Comparison of ENCODE assay signal across 18 cellular contexts in genomic region chr17:2061441-2061797, GRCh38. TPM values are rescaled to one million over a fixed set of nuclear protein-coding genes. Genes with fewer than 3 reads are reported as not detected.
DNase-seq lines count a peak whose midpoint lies in the region; ATAC-seq, FAIRE-seq and TF ChIP-seq lines count a peak whose summit lies in the region.
"Had no signal": no experiment of that assay in that cellular context is flagged by ENCODE, and none has a peak within 500 bp of the region (broad histone marks: within the 10 kb centered on the region; RNA-seq: fewer than 3 reads in every experiment).

No MANE protein-coding gene starts in this region.

- no peak for TF ChIP-seq EP300 in sigmoid colon (IDR thresholded peaks at IDR 0.05)

- POLR2A ChIA-PET in A673 (lab: Charles Lee; ENCODE audit: low non-redundant PET), result no interaction called here

- TF ChIP-seq CTCF in A673 (conservative IDR thresholded peaks at IDR 0.05; ENCODE audit: low read depth, low read length), result no peak
- no peak for TF ChIP-seq CTCF in adrenal gland (IDR thresholded peaks at IDR 0.05)
- TF ChIP-seq CTCF in right atrium auricular region (IDR thresholded peaks at IDR 0.05), result no peak
- no peak for TF ChIP-seq CTCF in sigmoid colon (IDR thresholded peaks at IDR 0.05)

- CTCF ChIA-PET in A673 (lab: Charles Lee), result interaction anchor here (0.8 kb wide), 1 partner anchor 174 kb away, joined by 3 read pairs; no protein-coding TSS in a partner anchor

- WGBS in adrenal gland, 4 donors, result 77 to 97% (median 85%) methylated on average over 8 to 15 of the region's 15 CpGs
- 82 to 84% methylated on average over 15 of the region's 15 CpGs for WGBS in sigmoid colon, 2 donors

- H3K27ac ChIP-seq in A673 (ENCODE audit: low read depth, low read length, poor library complexity, severe bottlenecking) (peak overlapping the region; percentile 62), adrenal gland (peak overlapping the region in 4 of 5 donors; percentile 35 to 88 (median 64)), right atrium auricular region (peak overlapping the region; percentile 75 to 85), sigmoid colon (peak overlapping the region; percentile 88 to 92 (median 91))

- DNase-seq in A673 (ENCODE audit: low spot score), result no peak
- DNase-seq in adrenal gland, result peak in 1 of 7 donors; percentile 54
- no peak for DNase-seq in right atrium auricular region (ENCODE audit: low spot score)
- DNase-seq in sigmoid colon, result no peak
- no peak for DNase-seq in frontal cortex (ENCODE audit: low spot score in 2 of 2)
- DNase-seq in NAMALWA (ENCODE audit: low spot score), result no peak
- no peak for DNase-seq in middle frontal gyrus (ENCODE audit: extremely low spot score, low spot score)
- DNase-seq: activated CD4-positive, alpha-beta T cell treated with anti-CD3 and anti-CD28 coated beads, Interleukin-2, amount 50 U/mL, for 48 hours; DMS 273 treated with DMSO at 0.1 percent for 48 hours; endodermal cell; kidney glomerular epithelial cell; NCI-H2029 treated with DMSO at 0.1 percent for 48 hours; SHP77; stimulated activated naive CD8-positive, alpha-beta T cell treated with anti-CD3 and anti-CD28 coated beads, Interleukin-15, amount 100 ng/mL, for 72 hours; T-helper 9 cell had no signal

- ATAC-seq in GM19467 (IDR thresholded peaks at IDR 0.05; ENCODE audit: unreplicated experiment), result no peak
- ATAC-seq: body of pancreas; stimulated activated naive CD8-positive, alpha-beta T cell treated with anti-CD3 and anti-CD28 coated beads, Interleukin-15, amount 100 ng/mL, for 72 hours had no signal

- BruUV-seq in A673 (replicated peaks; lab: Mats Ljungman, UMichigan), result no TSS peak

- H3K4me3 ChIP-seq in A673 (ENCODE audit: low read depth, low read length, poor library complexity, severe bottlenecking) (no peak overlapping the region), adrenal gland (no peak overlapping the region), right atrium auricular region (no peak overlapping the region), sigmoid colon (no peak overlapping the region)
- H3K4me3 ChIP-seq: body of pancreas, skin epidermis had no signal

- intact Hi-C loops in A673 (cut with micrococcal nuclease; ENCODE audit: unreplicated experiment), result no loop called here
- intact Hi-C loops in adrenal gland (cut with DNase I), result no loop called here
- intact Hi-C loops in sigmoid colon (cut with DNase I), result no loop called here

- H3K4me1 ChIP-seq in A673 (ENCODE audit: insufficient read depth, low read length, poor library complexity, severe bottlenecking), result peaks cover 17% of the 10 kb centered on the region
- H3K4me1 ChIP-seq in adrenal gland (replicated peaks in 1 of 2), result peaks cover 0 to 23% of the 10 kb centered on the region in 2 donors
- peaks cover 0 to 97% of the 10 kb centered on the region in 2 donors for H3K4me1 ChIP-seq in right atrium auricular region
- H3K4me1 ChIP-seq in sigmoid colon, result peaks cover 0 to 90% (median 89%) of the 10 kb centered on the region in 4 donors

- no peaks in the 10 kb centered on the region for H3K9me3 ChIP-seq in A673 (ENCODE audit: low read depth, low read length, poor library complexity, severe bottlenecking)
- no peaks in the 10 kb centered on the region for H3K9me3 ChIP-seq in adrenal gland (replicated peaks in 1 of 3)
- H3K9me3 ChIP-seq in right atrium auricular region, result no peaks in the 10 kb centered on the region
- no peaks in the 10 kb centered on the region for H3K9me3 ChIP-seq in sigmoid colon
- H3K9me3 ChIP-seq: body of pancreas had no signal

- no peak for TF ChIP-seq POLR2A in adrenal gland (IDR thresholded peaks at IDR 0.05)
- no peak for TF ChIP-seq POLR2A in sigmoid colon (IDR thresholded peaks at IDR 0.05)

- no peaks in the 10 kb centered on the region for H3K27me3 ChIP-seq in A673 (replicated peaks; ENCODE audit: insufficient read depth, low read depth, low read length, poor library complexity)
- H3K27me3 ChIP-seq in adrenal gland, result no peaks in the 10 kb centered on the region
- H3K27me3 ChIP-seq in right atrium auricular region, result peaks cover 0 to 5% of the 10 kb centered on the region in 2 donors
- H3K27me3 ChIP-seq in sigmoid colon, result peaks cover 0 to 13% (median 0%) of the 10 kb centered on the region in 3 donors

- no peak for FAIRE-seq in frontal cortex (lab: Jason Lieb, UNC)

- H3K36me3 ChIP-seq in A673 (ENCODE audit: insufficient read depth, low read length, poor library complexity, severe bottlenecking), result peaks cover 16% of the 10 kb centered on the region
- H3K36me3 ChIP-seq in adrenal gland (replicated peaks in 1 of 2), result peaks cover 0 to 14% of the 10 kb centered on the region in 2 donors
- peaks cover 24% of the 10 kb centered on the region for H3K36me3 ChIP-seq in right atrium auricular region
- H3K36me3 ChIP-seq in sigmoid colon, result peaks cover 0 to 46% (median 0%) of the 10 kb centered on the region in 4 donors

RNA-seq across cellular contexts. Expression of gene HIC1, which starts 6.5 kb away (rescaled TPM):
- total RNA-seq in A673 (2021), result 0.84 and 1.5 TPM in 2 replicates
- 10 to 100 TPM in 7 of 8 donors, 1 to 10 TPM in 1; 9.8 to 61.8 (median 31.5) TPM for total RNA-seq in adrenal gland
- polyA plus RNA-seq in adrenal gland, result 10 to 100 TPM in 1 of 3 donors, 1 to 10 TPM in 1, under 1 TPM in 1; 0.92 to 16.7 (median 7.7) TPM
- total RNA-seq in right atrium auricular region, result 10 to 100 TPM; 15.5 to 18.0 TPM
- 10 to 100 TPM; 10.4 to 44.9 (median 24.8) TPM for total RNA-seq in sigmoid colon
- 1 to 10 TPM; 1.6 to 5.4 (median 5.1) TPM for polyA plus RNA-seq in sigmoid colon
- total RNA-seq in frontal cortex, result 3.3 TPM

RNA-seq across cellular contexts. Expression of gene OVCA2, which starts 19.6 kb away (rescaled TPM):
- total RNA-seq in A673 (2021), result 30.7 and 33.1 TPM in 2 replicates
- total RNA-seq in adrenal gland, result 10 to 100 TPM; 37.2 to 75.9 (median 55.6) TPM
- 100 to 1,000 TPM in 2 of 3 donors, 10 to 100 TPM in 1; 57.5 to 155 (median 102) TPM for polyA plus RNA-seq in adrenal gland
- total RNA-seq in right atrium auricular region, result 10 to 100 TPM; 29.6 to 31.7 TPM
- 10 to 100 TPM; 26.3 to 43.0 (median 32.9) TPM for total RNA-seq in sigmoid colon
- 10 to 100 TPM; 61.3 to 66.8 (median 63.3) TPM for polyA plus RNA-seq in sigmoid colon
- total RNA-seq in frontal cortex, result 14.7 TPM

RNA-seq across cellular contexts. Expression of gene DPH1, which starts 31.5 kb away (rescaled TPM):
- total RNA-seq in A673 (2021) (51.1 and 60.8 TPM in 2 replicates), adrenal gland (10 to 100 TPM; 37.7 to 65.3 (median 57.7) TPM), right atrium auricular region (10 to 100 TPM; 17.2 to 21.6 TPM), sigmoid colon (10 to 100 TPM; 27.6 to 60.1 (median 38.8) TPM), frontal cortex (21.6 TPM)
- polyA plus RNA-seq in adrenal gland (100 to 1,000 TPM in 1 of 3 donors, 10 to 100 TPM in 2; 34.3 to 100 (median 69.7) TPM), sigmoid colon (10 to 100 TPM in 2 of 3 donors, 1 to 10 TPM in 1; 7.2 to 26.6 (median 12.0) TPM)

RNA-seq across cellular contexts. Expression of gene RTN4RL1, which starts 36.3 kb away (rescaled TPM):
- total RNA-seq in A673 (2021) (0.80 and 1.0 TPM in 2 replicates), adrenal gland (1 to 10 TPM; 5.1 to 9.4 (median 8.0) TPM), right atrium auricular region (1 to 10 TPM; 1.8 to 5.0 TPM), sigmoid colon (under 1 TPM; 0.16 to 0.71 (median 0.48) TPM), frontal cortex (20.4 TPM)
- polyA plus RNA-seq in adrenal gland (1 to 10 TPM; 1.8 to 2.4 (median 1.9) TPM), sigmoid colon (under 1 TPM in 2 of 3 donors, not detected in 1; under 0.01 to 0.69 TPM)
